4 cellular contexts compared by ENCODE assay signal in the genomic region with DNA sequence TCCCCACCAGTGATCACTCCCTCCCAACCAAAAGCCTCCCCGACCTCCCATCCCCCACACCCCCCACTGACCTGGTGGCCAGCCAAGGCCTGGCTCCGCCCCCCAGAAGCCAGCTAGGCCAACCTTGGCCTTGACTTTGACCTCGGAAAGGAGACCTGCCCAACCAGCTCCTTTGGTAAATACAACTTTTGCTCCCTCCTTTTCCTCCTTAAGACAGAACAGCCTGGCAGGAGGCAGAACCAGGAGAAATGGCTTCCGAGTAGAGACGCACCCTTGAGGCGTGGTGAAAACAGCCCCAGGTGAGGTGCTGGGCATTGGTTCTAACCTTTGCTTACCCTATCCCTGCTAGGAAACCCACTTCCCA.
TF ChIP-seq lines count a peak whose summit lies in the region.

No MANE protein-coding gene starts in this region.

TF ChIP-seq in Ishikawa, 13 proteins besides CTCF, POLR2A, EP300 and RAD21 (continued from another document):
- TF ChIP-seq, protein P1, sequence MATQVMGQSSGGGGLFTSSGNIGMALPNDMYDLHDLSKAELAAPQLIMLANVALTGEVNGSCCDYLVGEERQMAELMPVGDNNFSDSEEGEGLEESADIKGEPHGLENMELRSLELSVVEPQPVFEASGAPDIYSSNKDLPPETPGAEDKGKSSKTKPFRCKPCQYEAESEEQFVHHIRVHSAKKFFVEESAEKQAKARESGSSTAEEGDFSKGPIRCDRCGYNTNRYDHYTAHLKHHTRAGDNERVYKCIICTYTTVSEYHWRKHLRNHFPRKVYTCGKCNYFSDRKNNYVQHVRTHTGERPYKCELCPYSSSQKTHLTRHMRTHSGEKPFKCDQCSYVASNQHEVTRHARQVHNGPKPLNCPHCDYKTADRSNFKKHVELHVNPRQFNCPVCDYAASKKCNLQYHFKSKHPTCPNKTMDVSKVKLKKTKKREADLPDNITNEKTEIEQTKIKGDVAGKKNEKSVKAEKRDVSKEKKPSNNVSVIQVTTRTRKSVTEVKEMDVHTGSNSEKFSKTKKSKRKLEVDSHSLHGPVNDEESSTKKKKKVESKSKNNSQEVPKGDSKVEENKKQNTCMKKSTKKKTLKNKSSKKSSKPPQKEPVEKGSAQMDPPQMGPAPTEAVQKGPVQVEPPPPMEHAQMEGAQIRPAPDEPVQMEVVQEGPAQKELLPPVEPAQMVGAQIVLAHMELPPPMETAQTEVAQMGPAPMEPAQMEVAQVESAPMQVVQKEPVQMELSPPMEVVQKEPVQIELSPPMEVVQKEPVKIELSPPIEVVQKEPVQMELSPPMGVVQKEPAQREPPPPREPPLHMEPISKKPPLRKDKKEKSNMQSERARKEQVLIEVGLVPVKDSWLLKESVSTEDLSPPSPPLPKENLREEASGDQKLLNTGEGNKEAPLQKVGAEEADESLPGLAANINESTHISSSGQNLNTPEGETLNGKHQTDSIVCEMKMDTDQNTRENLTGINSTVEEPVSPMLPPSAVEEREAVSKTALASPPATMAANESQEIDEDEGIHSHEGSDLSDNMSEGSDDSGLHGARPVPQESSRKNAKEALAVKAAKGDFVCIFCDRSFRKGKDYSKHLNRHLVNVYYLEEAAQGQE (IDR thresholded peaks at IDR 0.05; ENCODE audit: low read depth) = no peak
- TF ChIP-seq CEBPB (IDR thresholded peaks at IDR 0.05) = no peak
- TF ChIP-seq NFIC (IDR thresholded peaks at IDR 0.05) = 0 out of 2 replicates have a peak, but pooled peaks have one; percentile 44
- no peak for TF ChIP-seq FOXM1 (IDR thresholded peaks at IDR 0.05; ENCODE audit: borderline replicate concordance, low read depth)

TF ChIP-seq in WTC11, 78 proteins besides CTCF, POLR2A, EP300 and RAD21 (continued from another document):
- TF ChIP-seq, protein P2, sequence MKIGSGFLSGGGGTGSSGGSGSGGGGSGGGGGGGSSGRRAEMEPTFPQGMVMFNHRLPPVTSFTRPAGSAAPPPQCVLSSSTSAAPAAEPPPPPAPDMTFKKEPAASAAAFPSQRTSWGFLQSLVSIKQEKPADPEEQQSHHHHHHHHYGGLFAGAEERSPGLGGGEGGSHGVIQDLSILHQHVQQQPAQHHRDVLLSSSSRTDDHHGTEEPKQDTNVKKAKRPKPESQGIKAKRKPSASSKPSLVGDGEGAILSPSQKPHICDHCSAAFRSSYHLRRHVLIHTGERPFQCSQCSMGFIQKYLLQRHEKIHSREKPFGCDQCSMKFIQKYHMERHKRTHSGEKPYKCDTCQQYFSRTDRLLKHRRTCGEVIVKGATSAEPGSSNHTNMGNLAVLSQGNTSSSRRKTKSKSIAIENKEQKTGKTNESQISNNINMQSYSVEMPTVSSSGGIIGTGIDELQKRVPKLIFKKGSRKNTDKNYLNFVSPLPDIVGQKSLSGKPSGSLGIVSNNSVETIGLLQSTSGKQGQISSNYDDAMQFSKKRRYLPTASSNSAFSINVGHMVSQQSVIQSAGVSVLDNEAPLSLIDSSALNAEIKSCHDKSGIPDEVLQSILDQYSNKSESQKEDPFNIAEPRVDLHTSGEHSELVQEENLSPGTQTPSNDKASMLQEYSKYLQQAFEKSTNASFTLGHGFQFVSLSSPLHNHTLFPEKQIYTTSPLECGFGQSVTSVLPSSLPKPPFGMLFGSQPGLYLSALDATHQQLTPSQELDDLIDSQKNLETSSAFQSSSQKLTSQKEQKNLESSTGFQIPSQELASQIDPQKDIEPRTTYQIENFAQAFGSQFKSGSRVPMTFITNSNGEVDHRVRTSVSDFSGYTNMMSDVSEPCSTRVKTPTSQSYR (CRISPR knock-in tag; IDR thresholded peaks at IDR 0.05) = 0 out of 2 replicates have a peak, but pooled peaks have one; percentile 58
TF ChIP-seq in WTC11: peak in this region for 1.

TF ChIP-seq in HepG2, 621 proteins besides CTCF, POLR2A, EP300 and RAD21 (continued from another document and continues in another):
- TF ChIP-seq, protein P3, sequence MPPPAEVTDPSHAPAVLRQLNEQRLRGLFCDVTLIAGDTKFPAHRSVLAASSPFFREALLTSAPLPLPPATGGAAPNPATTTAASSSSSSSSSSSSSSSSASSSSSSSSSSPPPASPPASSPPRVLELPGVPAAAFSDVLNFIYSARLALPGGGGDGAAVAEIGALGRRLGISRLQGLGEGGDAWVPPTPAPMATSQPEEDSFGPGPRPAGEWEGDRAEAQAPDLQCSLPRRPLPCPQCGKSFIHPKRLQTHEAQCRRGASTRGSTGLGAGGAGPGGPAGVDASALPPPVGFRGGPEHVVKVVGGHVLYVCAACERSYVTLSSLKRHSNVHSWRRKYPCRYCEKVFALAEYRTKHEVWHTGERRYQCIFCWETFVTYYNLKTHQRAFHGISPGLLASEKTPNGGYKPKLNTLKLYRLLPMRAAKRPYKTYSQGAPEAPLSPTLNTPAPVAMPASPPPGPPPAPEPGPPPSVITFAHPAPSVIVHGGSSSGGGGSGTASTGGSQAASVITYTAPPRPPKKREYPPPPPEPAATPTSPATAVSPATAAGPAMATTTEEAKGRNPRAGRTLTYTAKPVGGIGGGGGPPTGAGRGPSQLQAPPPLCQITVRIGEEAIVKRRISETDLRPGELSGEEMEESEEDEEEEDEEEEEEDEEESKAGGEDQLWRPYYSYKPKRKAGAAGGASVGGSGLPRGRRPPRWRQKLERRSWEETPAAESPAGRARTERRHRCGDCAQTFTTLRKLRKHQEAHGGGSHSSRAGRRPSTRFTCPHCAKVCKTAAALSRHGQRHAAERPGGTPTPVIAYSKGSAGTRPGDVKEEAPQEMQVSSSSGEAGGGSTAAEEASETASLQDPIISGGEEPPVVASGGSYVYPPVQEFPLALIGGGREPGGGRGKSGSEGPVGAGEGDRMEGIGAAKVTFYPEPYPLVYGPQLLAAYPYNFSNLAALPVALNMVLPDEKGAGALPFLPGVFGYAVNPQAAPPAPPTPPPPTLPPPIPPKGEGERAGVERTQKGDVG (CRISPR knock-in tag; IDR thresholded peaks at IDR 0.05; ENCODE audit: borderline replicate concordance) = no peak
- TF ChIP-seq NRL (CRISPR knock-in tag; IDR thresholded peaks at IDR 0.05; ENCODE audit: borderline replicate concordance) (no peak), RARA (CRISPR knock-in tag; IDR thresholded peaks at IDR 0.05) (peak; percentile 68), RXRB (CRISPR knock-in tag; IDR thresholded peaks at IDR 0.05; ENCODE audit: borderline replicate concordance) (peak; percentile 24; the same call in 1 of the 2 replicates), TEAD2 (CRISPR knock-in tag; IDR thresholded peaks at IDR 0.05) (no peak)
- TF ChIP-seq, protein P2 (CRISPR knock-in tag; IDR thresholded peaks at IDR 0.05; ENCODE audit: borderline replicate concordance) = peak; percentile 49; the same call in 1 of the 2 replicates
- TF ChIP-seq, protein P4, sequence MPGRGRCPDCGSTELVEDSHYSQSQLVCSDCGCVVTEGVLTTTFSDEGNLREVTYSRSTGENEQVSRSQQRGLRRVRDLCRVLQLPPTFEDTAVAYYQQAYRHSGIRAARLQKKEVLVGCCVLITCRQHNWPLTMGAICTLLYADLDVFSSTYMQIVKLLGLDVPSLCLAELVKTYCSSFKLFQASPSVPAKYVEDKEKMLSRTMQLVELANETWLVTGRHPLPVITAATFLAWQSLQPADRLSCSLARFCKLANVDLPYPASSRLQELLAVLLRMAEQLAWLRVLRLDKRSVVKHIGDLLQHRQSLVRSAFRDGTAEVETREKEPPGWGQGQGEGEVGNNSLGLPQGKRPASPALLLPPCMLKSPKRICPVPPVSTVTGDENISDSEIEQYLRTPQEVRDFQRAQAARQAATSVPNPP (CRISPR knock-in tag; IDR thresholded peaks at IDR 0.05) = no peak

TF ChIP-seq in SK-N-SH treated with all-trans-retinoic acid at 6 μM for 48 hours, 23 proteins besides CTCF, POLR2A, EP300 and RAD21 (continued from another document):
- TF ChIP-seq ZC3H10 (CRISPR knock-in tag; IDR thresholded peaks at IDR 0.05) (no peak), ISL1 (CRISPR knock-in tag; IDR thresholded peaks at IDR 0.05) (no peak)
- TF ChIP-seq, protein P5, sequence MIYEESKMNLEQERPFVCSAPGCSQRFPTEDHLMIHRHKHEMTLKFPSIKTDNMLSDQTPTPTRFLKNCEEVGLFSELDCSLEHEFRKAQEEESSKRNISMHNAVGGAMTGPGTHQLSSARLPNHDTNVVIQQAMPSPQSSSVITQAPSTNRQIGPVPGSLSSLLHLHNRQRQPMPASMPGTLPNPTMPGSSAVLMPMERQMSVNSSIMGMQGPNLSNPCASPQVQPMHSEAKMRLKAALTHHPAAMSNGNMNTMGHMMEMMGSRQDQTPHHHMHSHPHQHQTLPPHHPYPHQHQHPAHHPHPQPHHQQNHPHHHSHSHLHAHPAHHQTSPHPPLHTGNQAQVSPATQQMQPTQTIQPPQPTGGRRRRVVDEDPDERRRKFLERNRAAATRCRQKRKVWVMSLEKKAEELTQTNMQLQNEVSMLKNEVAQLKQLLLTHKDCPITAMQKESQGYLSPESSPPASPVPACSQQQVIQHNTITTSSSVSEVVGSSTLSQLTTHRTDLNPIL (CRISPR knock-in tag; IDR thresholded peaks at IDR 0.05; ENCODE audit: low read depth) = no peak
- TF ChIP-seq, protein P6, sequence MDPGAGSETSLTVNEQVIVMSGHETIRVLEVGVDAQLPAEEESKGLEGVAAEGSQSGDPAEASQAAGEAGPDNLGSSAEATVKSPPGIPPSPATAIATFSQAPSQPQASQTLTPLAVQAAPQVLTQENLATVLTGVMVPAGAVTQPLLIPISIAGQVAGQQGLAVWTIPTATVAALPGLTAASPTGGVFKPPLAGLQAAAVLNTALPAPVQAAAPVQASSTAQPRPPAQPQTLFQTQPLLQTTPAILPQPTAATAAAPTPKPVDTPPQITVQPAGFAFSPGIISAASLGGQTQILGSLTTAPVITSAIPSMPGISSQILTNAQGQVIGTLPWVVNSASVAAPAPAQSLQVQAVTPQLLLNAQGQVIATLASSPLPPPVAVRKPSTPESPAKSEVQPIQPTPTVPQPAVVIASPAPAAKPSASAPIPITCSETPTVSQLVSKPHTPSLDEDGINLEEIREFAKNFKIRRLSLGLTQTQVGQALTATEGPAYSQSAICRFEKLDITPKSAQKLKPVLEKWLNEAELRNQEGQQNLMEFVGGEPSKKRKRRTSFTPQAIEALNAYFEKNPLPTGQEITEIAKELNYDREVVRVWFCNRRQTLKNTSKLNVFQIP (CRISPR knock-in tag; IDR thresholded peaks at IDR 0.05; ENCODE audit: borderline replicate concordance, low read depth) = no peak
